In genomic region chr6:115972679-115973078, GRCh38 we compare ENCODE assay signal across 1 cellular context.
TF ChIP-seq lines count a peak whose summit lies in the region.

No MANE protein-coding gene starts in this region.

TF ChIP-seq in GM12878, 131 proteins besides CTCF, POLR2A, EP300 and RAD21 (continued from another document):
- no peak for TF ChIP-seq USF1 (IDR thresholded peaks at IDR 0.05; ENCODE audit: borderline replicate concordance, extremely low read length, insufficient read depth, low read depth, low read length)
TF ChIP-seq in GM12878: peak in this region for 1.
